ENCODE assay signal across 14 cellular contexts in genomic region chr1:4730078-4730477, GRCh38.
A peak's percentile ranks its signal among the peaks of the same experiment; 100 is the strongest.
DNase-seq lines count a peak whose midpoint lies in the region; ATAC-seq and TF ChIP-seq lines count a peak whose summit lies in the region.
"Had no signal": no experiment of that assay in that cellular context is flagged by ENCODE, and none has a peak within 500 bp of the region (broad histone marks: within the 10 kb centered on the region; RNA-seq: fewer than 3 reads in every experiment).

No MANE protein-coding gene starts in this region.

- no peaks in the 10 kb centered on the region for H3K9me3 Mint-ChIP-seq in GM23338
- H3K9me3 Mint-ChIP-seq in brain, result peaks cover 0 to 4% (median 0%) of the 10 kb centered on the region in 5 experiments
- H3K9me3 Mint-ChIP-seq in nephron, result no peaks in the 10 kb centered on the region
- H3K9me3 Mint-ChIP-seq in type B pancreatic cell, result no peaks in the 10 kb centered on the region
- H3K9me3 Mint-ChIP-seq in stimulated activated naive B cell treated with anti-CD40 and anti-IgM and Interleukin-4, amounts not matched to agents 10 μg/mL and 1 μg/mL and 100 μg/mL, for 72 hours, result no peaks in the 10 kb centered on the region
- no peaks in the 10 kb centered on the region for H3K9me3 Mint-ChIP-seq in natural killer cell treated with Interleukin-12 subunit alpha and Interleukin-12 subunit beta and Interleukin-15 and Interleukin-18, amount 100 ng/mL, for 72 hours
- H3K9me3 Mint-ChIP-seq: CD8-positive, alpha-beta memory T cell had no signal

- H3K27ac Mint-ChIP-seq in GM23338, result peak overlapping the region; percentile 47
- peak overlapping the region in 3 of 5 experiments; percentile 11 to 82 (median 73) for H3K27ac Mint-ChIP-seq in brain
- peak overlapping the region; percentile 33 to 74 (median 35) for H3K27ac Mint-ChIP-seq in nephron
- peak overlapping the region; percentile 51 for H3K27ac Mint-ChIP-seq in type B pancreatic cell
- no peak overlapping the region for H3K27ac Mint-ChIP-seq in stimulated activated naive B cell treated with anti-CD40 and anti-IgM and Interleukin-4, amounts not matched to agents 10 μg/mL and 1 μg/mL and 100 μg/mL, for 72 hours
- no peak overlapping the region for H3K27ac Mint-ChIP-seq in natural killer cell treated with Interleukin-12 subunit alpha and Interleukin-12 subunit beta and Interleukin-15 and Interleukin-18, amount 100 ng/mL, for 72 hours
- H3K27ac Mint-ChIP-seq: CD8-positive, alpha-beta memory T cell had no signal

- H3K4me1 ChIP-seq in GM23338 (ENCODE audit: insufficient read depth), result no peaks in the 10 kb centered on the region
- H3K4me1 ChIP-seq: BE2C, Caco-2, HAP-1 had no signal

- TF ChIP-seq CTCF in GM23338 (conservative IDR thresholded peaks at IDR 0.05; ENCODE audit: low read depth in 2 of 2), result no peak
- no peak for TF ChIP-seq CTCF in brain (conservative IDR thresholded peaks at IDR 0.05)
- no peak for TF ChIP-seq CTCF in nephron (IDR thresholded peaks at IDR 0.05; ENCODE audit: unreplicated experiment in 3 of 3)
- TF ChIP-seq CTCF in type B pancreatic cell (conservative IDR thresholded peaks at IDR 0.05), result no peak

- no peaks in the 10 kb centered on the region for H3K27me3 ChIP-seq in GM23338 (ENCODE audit: insufficient read depth)
- H3K27me3 ChIP-seq: BE2C had no signal

- DNase-seq in GM23338 (ENCODE audit: low spot score), result no peak
- no peak for DNase-seq in type B pancreatic cell (ENCODE audit: extremely low spot score, unreplicated experiment)
- DNase-seq in nucleus accumbens (lab: John Stamatoyannopoulos, UW), result no peak
- no peak for DNase-seq in stimulated activated naive B cell treated with anti-CD40 and anti-IgM and Interleukin-4, amounts not matched to agents 10 μg/mL and 1 μg/mL and 100 μg/mL, for 72 hours
- DNase-seq in natural killer cell treated with Interleukin-12 subunit alpha and Interleukin-12 subunit beta and Interleukin-15 and Interleukin-18, amount 100 ng/mL, for 72 hours (ENCODE audit: low spot score), result no peak
- DNase-seq: BE2C; Caco-2; CD8-positive, alpha-beta memory T cell; DND-41; GDM1 had no signal

- no peaks in the 10 kb centered on the region for H3K9me2 ChIP-seq in GM23338 (ENCODE audit: insufficient read depth)

- no peak overlapping the region for H3K27ac ChIP-seq in GM23338 (ENCODE audit: low read depth)

- H3K36me3 Mint-ChIP-seq in GM23338 (ENCODE audit: low read depth), result no peaks in the 10 kb centered on the region
- no peaks in the 10 kb centered on the region for H3K36me3 Mint-ChIP-seq in brain
- H3K36me3 Mint-ChIP-seq in nephron (ENCODE audit: low read depth), result no peaks in the 10 kb centered on the region
- no peaks in the 10 kb centered on the region for H3K36me3 Mint-ChIP-seq in type B pancreatic cell
- H3K36me3 Mint-ChIP-seq in stimulated activated naive B cell treated with anti-CD40 and anti-IgM and Interleukin-4, amounts not matched to agents 10 μg/mL and 1 μg/mL and 100 μg/mL, for 72 hours, result no peaks in the 10 kb centered on the region
- H3K36me3 Mint-ChIP-seq in natural killer cell treated with Interleukin-12 subunit alpha and Interleukin-12 subunit beta and Interleukin-15 and Interleukin-18, amount 100 ng/mL, for 72 hours, result no peaks in the 10 kb centered on the region
- H3K36me3 Mint-ChIP-seq: CD8-positive, alpha-beta memory T cell had no signal

- H3K27me3 Mint-ChIP-seq in GM23338 (ENCODE audit: insufficient read depth, low read depth, poor library complexity) (peaks cover 8% of the 10 kb centered on the region), brain (no peaks in the 10 kb centered on the region), nephron (ENCODE audit: low read depth) (peaks cover 10% of the 10 kb centered on the region), type B pancreatic cell (peaks cover 9% of the 10 kb centered on the region)
- peaks cover 3 to 14% of the 10 kb centered on the region in 2 donors for H3K27me3 Mint-ChIP-seq in stimulated activated naive B cell treated with anti-CD40 and anti-IgM and Interleukin-4, amounts not matched to agents 10 μg/mL and 1 μg/mL and 100 μg/mL, for 72 hours
- no peaks in the 10 kb centered on the region for H3K27me3 Mint-ChIP-seq in natural killer cell treated with Interleukin-12 subunit alpha and Interleukin-12 subunit beta and Interleukin-15 and Interleukin-18, amount 100 ng/mL, for 72 hours

- H3K4me1 Mint-ChIP-seq in GM23338, result peaks cover 22% of the 10 kb centered on the region
- H3K4me1 Mint-ChIP-seq in brain, result peaks cover 72% of the 10 kb centered on the region
- peaks cover 18% of the 10 kb centered on the region for H3K4me1 Mint-ChIP-seq in nephron
- peaks cover 10% of the 10 kb centered on the region for H3K4me1 Mint-ChIP-seq in type B pancreatic cell (ENCODE audit: unreplicated experiment)
- no peaks in the 10 kb centered on the region for H3K4me1 Mint-ChIP-seq in stimulated activated naive B cell treated with anti-CD40 and anti-IgM and Interleukin-4, amounts not matched to agents 10 μg/mL and 1 μg/mL and 100 μg/mL, for 72 hours
- no peaks in the 10 kb centered on the region for H3K4me1 Mint-ChIP-seq in natural killer cell treated with Interleukin-12 subunit alpha and Interleukin-12 subunit beta and Interleukin-15 and Interleukin-18, amount 100 ng/mL, for 72 hours (ENCODE audit: low read depth in 2 of 2)
- H3K4me1 Mint-ChIP-seq: CD8-positive, alpha-beta memory T cell had no signal

- no peak overlapping the region for H2AFZ ChIP-seq in GM23338

- no peak overlapping the region for H3K4me2 ChIP-seq in GM23338

- no peaks in the 10 kb centered on the region for H3K79me2 ChIP-seq in GM23338 (replicated peaks; ENCODE audit: insufficient read depth)

- no peaks in the 10 kb centered on the region for H3K36me3 ChIP-seq in GM23338 (ENCODE audit: insufficient read depth)
- H3K36me3 ChIP-seq: BE2C, HAP-1 had no signal

- no peak for ATAC-seq in GM23338
- no peak for ATAC-seq in stimulated activated naive B cell treated with anti-CD40 and anti-IgM and Interleukin-4, amounts not matched to agents 10 μg/mL and 1 μg/mL and 100 μg/mL, for 72 hours (replicated peaks)
- ATAC-seq in natural killer cell treated with Interleukin-12 subunit alpha and Interleukin-12 subunit beta and Interleukin-15 and Interleukin-18, amount 100 ng/mL, for 72 hours, result no peak
- ATAC-seq: HepG2 had no signal

- no peaks in the 10 kb centered on the region for H3F3A ChIP-seq in GM23338 (replicated peaks; ENCODE audit: low read depth)

- no peaks in the 10 kb centered on the region for H4K20me1 ChIP-seq in GM23338 (replicated peaks; ENCODE audit: insufficient read depth)

- H3K4me3 ChIP-seq in GM23338, result no peak overlapping the region
- H3K4me3 ChIP-seq: HAP-1 had no signal

- no peak overlapping the region for H3K4me3 Mint-ChIP-seq in GM23338
- no peak overlapping the region for H3K4me3 Mint-ChIP-seq in brain
- no peak overlapping the region for H3K4me3 Mint-ChIP-seq in nephron
- no peak overlapping the region for H3K4me3 Mint-ChIP-seq in type B pancreatic cell
- no peak overlapping the region for H3K4me3 Mint-ChIP-seq in stimulated activated naive B cell treated with anti-CD40 and anti-IgM and Interleukin-4, amounts not matched to agents 10 μg/mL and 1 μg/mL and 100 μg/mL, for 72 hours
- no peak overlapping the region for H3K4me3 Mint-ChIP-seq in natural killer cell treated with Interleukin-12 subunit alpha and Interleukin-12 subunit beta and Interleukin-15 and Interleukin-18, amount 100 ng/mL, for 72 hours
- H3K4me3 Mint-ChIP-seq: CD8-positive, alpha-beta memory T cell had no signal

TF ChIP-seq in GM23338, 12 proteins besides CTCF, POLR2A, EP300 and RAD21 (continues in another document):
- TF ChIP-seq REST (IDR thresholded peaks at IDR 0.05; ENCODE audit: unreplicated experiment) (no peak), NANOG (IDR thresholded peaks at IDR 0.05; ENCODE audit: borderline replicate concordance) (no peak), POLR2AphosphoS5 (IDR thresholded peaks at IDR 0.05; ENCODE audit: low read depth) (no peak), ETS1 (IDR thresholded peaks at IDR 0.05) (no peak), EZH2phosphoT487 (IDR thresholded peaks at IDR 0.05; ENCODE audit: unreplicated experiment) (no peak), ZNF331 (CRISPR knock-in tag; IDR thresholded peaks at IDR 0.05; ENCODE audit: low read depth) (no peak), JUNB (IDR thresholded peaks at IDR 0.05; ENCODE audit: unreplicated experiment) (no peak), STAT1 (IDR thresholded peaks at IDR 0.05; ENCODE audit: unreplicated experiment) (no peak)

Comparison
In these comparisons a context has a peak if more than half of its experiments do, and no peak if none do; other contexts are left out.
1. H3K27ac Mint-ChIP-seq: peak in GM23338 (single experiment), brain (3 of 5), nephron (3 of 3) and type B pancreatic cell (single experiment); none in stimulated activated naive B cell treated with anti-CD40 and anti-IgM and Interleukin-4, amounts not matched to agents 10 μg/mL and 1 μg/mL and 100 μg/mL, for 72 hours (single experiment) and natural killer cell treated with Interleukin-12 subunit alpha and Interleukin-12 subunit beta and Interleukin-15 and Interleukin-18, amount 100 ng/mL, for 72 hours (0 of 2).